In the genomic region with DNA sequence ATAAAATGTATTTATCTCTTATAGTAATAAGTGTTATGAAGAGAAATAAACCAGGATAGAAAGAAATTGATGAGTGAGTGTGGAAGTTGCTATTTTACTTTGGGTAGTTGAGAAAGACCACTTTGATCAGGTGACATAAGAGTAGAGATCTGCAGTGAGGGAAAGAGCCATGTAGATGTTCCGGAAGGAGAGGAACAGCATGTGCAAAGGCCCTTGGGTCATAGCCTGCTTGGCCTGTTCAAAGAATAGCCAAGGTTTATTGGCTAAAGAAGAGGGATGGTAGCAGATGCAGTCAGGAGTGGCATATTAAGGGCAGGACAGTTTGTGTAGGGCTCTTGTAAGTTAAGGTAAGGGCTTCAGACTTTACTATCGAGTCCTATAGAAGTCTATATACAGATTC, we compare ENCODE assay signal across 19 cellular contexts. TPM values are rescaled to one million over a fixed set of nuclear protein-coding genes. Genes with fewer than 3 reads are reported as not detected.
A peak's percentile ranks its signal among the peaks of the same experiment; 100 is the strongest.
DNase-seq lines count a peak whose midpoint lies in the region; ATAC-seq and TF ChIP-seq lines count a peak whose summit lies in the region.
"Had no signal": no experiment of that assay in that cellular context is flagged by ENCODE, and none has a peak within 500 bp of the region (broad histone marks: within the 10 kb centered on the region; RNA-seq: fewer than 3 reads in every experiment).

No MANE protein-coding gene starts in this region.

- TF ChIP-seq CTCF in HFF-Myc (IDR thresholded peaks at IDR 0.05; ENCODE audit: low read depth, low read length, missing control alignments) (no peak), nephron (IDR thresholded peaks at IDR 0.05; ENCODE audit: unreplicated experiment in 3 of 3) (no peak)

- ATAC-seq in HG02763 (IDR thresholded peaks at IDR 0.05; ENCODE audit: unreplicated experiment) (no peak), left ventricle myocardium superior (no peak)
- ATAC-seq: sciatic nerve had no signal

- no peak for DNase-seq in T-helper 2 cell treated with Interferon-gamma antibody and Interleukin-4, amounts not matched to agents 5 μg/mL and 100 μg/mL, for 36 hours (ENCODE audit: low spot score)
- DNase-seq in T-helper 2 cell, result no peak
- DNase-seq in HFF-Myc (ENCODE audit: extremely low read depth, low read depth), result no peak
- no peak for DNase-seq in adipocyte (ENCODE audit: low read depth)
- DNase-seq in NCI-H774 (lab: John Stamatoyannopoulos, UW), result no peak
- DNase-seq in left ventricle myocardium superior, result no peak
- DNase-seq: activated CD8-positive, alpha-beta memory T cell treated with anti-CD3 and anti-CD28 coated beads, Interleukin-2, amount 50 U/mL, for 48 hours; EL; GOT3; mesendoderm; MM.1S; NCI-H1930; NCI-H69; stimulated activated CD4-positive, alpha-beta T cell treated with anti-CD3 and anti-CD28 coated beads, Interleukin-2, amount 100 ng/mL, for 24 hours; WERI-Rb-1 had no signal

- peaks cover 60% of the 10 kb centered on the region for H3K36me3 Mint-ChIP-seq in T-helper 2 cell treated with Interferon-gamma antibody and Interleukin-4, amounts not matched to agents 5 μg/mL and 100 μg/mL, for 36 hours (ENCODE audit: low read depth)
- peaks cover 58% of the 10 kb centered on the region for H3K36me3 Mint-ChIP-seq in nephron (ENCODE audit: low read depth)

- no peaks in the 10 kb centered on the region for H3K27me3 Mint-ChIP-seq in T-helper 2 cell treated with Interferon-gamma antibody and Interleukin-4, amounts not matched to agents 5 μg/mL and 100 μg/mL, for 36 hours (ENCODE audit: low read depth)
- H3K27me3 Mint-ChIP-seq in nephron (ENCODE audit: low read depth), result no peaks in the 10 kb centered on the region

- no peak overlapping the region for H3K27ac Mint-ChIP-seq in T-helper 2 cell treated with Interferon-gamma antibody and Interleukin-4, amounts not matched to agents 5 μg/mL and 100 μg/mL, for 36 hours
- H3K27ac Mint-ChIP-seq in nephron, result no peak overlapping the region

- H3K9me3 Mint-ChIP-seq in T-helper 2 cell treated with Interferon-gamma antibody and Interleukin-4, amounts not matched to agents 5 μg/mL and 100 μg/mL, for 36 hours, result no peaks in the 10 kb centered on the region
- H3K9me3 Mint-ChIP-seq in nephron, result no peaks in the 10 kb centered on the region

- H3K27me3 ChIP-seq in adipocyte (replicated peaks; ENCODE audit: control insufficient read depth, insufficient read depth, low read length), result no peaks in the 10 kb centered on the region

- H3K4me1 Mint-ChIP-seq in T-helper 2 cell treated with Interferon-gamma antibody and Interleukin-4, amounts not matched to agents 5 μg/mL and 100 μg/mL, for 36 hours (ENCODE audit: low read depth), result peaks cover 31% of the 10 kb centered on the region
- peaks cover 27% of the 10 kb centered on the region for H3K4me1 Mint-ChIP-seq in nephron

- intact Hi-C loops in left ventricle myocardium superior (cut with micrococcal nuclease), result no loop called here

- H3K4me3 Mint-ChIP-seq in T-helper 2 cell treated with Interferon-gamma antibody and Interleukin-4, amounts not matched to agents 5 μg/mL and 100 μg/mL, for 36 hours, result peak overlapping the region; percentile 3
- H3K4me3 Mint-ChIP-seq in nephron, result peak overlapping the region; percentile 4 to 60 (median 37)

- peak overlapping the region; percentile 7 for H3K9ac ChIP-seq in adipocyte (ENCODE audit: low read length)

- H3K4me1 ChIP-seq in adipocyte (ENCODE audit: control insufficient read depth, insufficient read depth, low read length), result peaks cover 30% of the 10 kb centered on the region

- H3K36me3 ChIP-seq in adipocyte (ENCODE audit: control insufficient read depth, insufficient read depth, low read length, severe bottlenecking), result peaks cover 65% of the 10 kb centered on the region

- H3K9me3 ChIP-seq in adipocyte (ENCODE audit: control insufficient read depth, low read length), result no peaks in the 10 kb centered on the region

- H3K4me3 ChIP-seq in HFF-Myc (replicated peaks; ENCODE audit: low read depth, low read length), result peak overlapping the region; percentile 95
- no peak overlapping the region for H3K4me3 ChIP-seq in adipocyte (ENCODE audit: low read length)
- H3K4me3 ChIP-seq: coronary artery had no signal

RNA-seq across cellular contexts. Expression of a gene that starts 3.2 kb away (rescaled TPM):
- total RNA-seq in left ventricle myocardium superior, result 386 TPM

RNA-seq across cellular contexts. Expression of a gene that starts 52.8 kb away (rescaled TPM):
- total RNA-seq in left ventricle myocardium superior, result not detected
